22 cellular contexts compared by ENCODE assay signal in genomic region chr1:31556481-31557006, GRCh38. TPM values are rescaled to one million over a fixed set of nuclear protein-coding genes. Genes with fewer than 3 reads are reported as not detected.
A peak's percentile ranks its signal among the peaks of the same experiment; 100 is the strongest.
DNase-seq lines count a peak whose midpoint lies in the region; ATAC-seq, FAIRE-seq and TF ChIP-seq lines count a peak whose summit lies in the region.
"Had no signal": no experiment of that assay in that cellular context is flagged by ENCODE, and none has a peak within 500 bp of the region (broad histone marks: within the 10 kb centered on the region; RNA-seq: fewer than 3 reads in every experiment).

No MANE protein-coding gene starts in this region.

- peaks cover 13% of the 10 kb centered on the region for H3K27me3 Mint-ChIP-seq in activated CD4-positive, alpha-beta memory T cell treated with anti-CD3 and anti-CD28 coated beads for 36 hours

- 8% methylated on average over 5 of the region's 5 CpGs for WGBS in GM12878 (ENCODE audit: insufficient coverage, insufficient replicate concordance, low lambda C conversion rate, missing lambda C conversion rate)

- intact Hi-C loops in GM12878 (cut with micrococcal nuclease; ENCODE audit: unreplicated experiment) (no loop called here), mucosa of descending colon (cut with DNase I, micrococcal nuclease) (no loop called here)
- intact Hi-C loops in activated CD4-positive, alpha-beta memory T cell treated with anti-CD3 and anti-CD28 coated beads for 36 hours (cut with micrococcal nuclease) = no loop called here

- no TSS peak for BruUV-seq in GM12878 (replicated peaks; lab: Mats Ljungman, UMichigan)

- no peak for TF ChIP-seq RAD21 in GM12878 (IDR thresholded peaks at IDR 0.05; ENCODE audit: insufficient read depth, low read depth, low read length)

- ATAC-seq in GM12878 = peak; percentile 52
- ATAC-seq in mucosa of descending colon = peak; percentile 66
- ATAC-seq in HG02610 (IDR thresholded peaks at IDR 0.05; ENCODE audit: unreplicated experiment) = no peak
- ATAC-seq: HCT116, HepG2 had no signal

- H3K36me3 Mint-ChIP-seq in activated CD4-positive, alpha-beta memory T cell treated with anti-CD3 and anti-CD28 coated beads for 36 hours = peaks cover 3% of the 10 kb centered on the region
- H3K36me3 Mint-ChIP-seq: CD4-positive, CD25-positive, alpha-beta regulatory T cell had no signal

- H3K27ac ChIP-seq in GM12878 (ENCODE audit: control insufficient read depth, insufficient read depth) (no peak overlapping the region), caudate nucleus (ENCODE audit: low read depth, low read length) (no peak overlapping the region)

- no peak overlapping the region for H3K4me2 ChIP-seq in GM12878 (ENCODE audit: control insufficient read depth, insufficient read depth)

- H3K4me3 ChIP-seq in GM12878 (no peak overlapping the region), mucosa of descending colon (no peak overlapping the region)

- H3K9me3 Mint-ChIP-seq in activated CD4-positive, alpha-beta memory T cell treated with anti-CD3 and anti-CD28 coated beads for 36 hours = peaks cover 8% of the 10 kb centered on the region

- no peaks in the 10 kb centered on the region for H4K20me1 ChIP-seq in GM12878 (ENCODE audit: control insufficient read depth, insufficient read depth)

- no peak overlapping the region for H3K27ac Mint-ChIP-seq in activated CD4-positive, alpha-beta memory T cell treated with anti-CD3 and anti-CD28 coated beads for 36 hours
- H3K27ac Mint-ChIP-seq: CD4-positive, CD25-positive, alpha-beta regulatory T cell; CD8-positive, alpha-beta memory T cell; HFFc6; IgD-negative memory B cell had no signal

- SMC1A ChIA-PET in GM12878 (lab: Charles Lee; ENCODE audit: uncharacterized antibody, unreplicated experiment) = interaction anchor here (0.6 to 1.3 kb wide), 4 partner anchors 14 to 136 kb away, joined by 3 to 4 read pairs (median 3); no protein-coding TSS in a partner anchor

- FAIRE-seq in GM19239 (lab: Jason Lieb, UNC) = peak; percentile 37
- FAIRE-seq in GM12878 (lab: Jason Lieb, UNC) = no peak
- FAIRE-seq: D721Med, GM12891, HepG2 had no signal

- no peaks in the 10 kb centered on the region for H3K4me1 Mint-ChIP-seq in activated CD4-positive, alpha-beta memory T cell treated with anti-CD3 and anti-CD28 coated beads for 36 hours (ENCODE audit: low read depth)
- H3K4me1 Mint-ChIP-seq: CD4-positive, CD25-positive, alpha-beta regulatory T cell; CD8-positive, alpha-beta memory T cell had no signal

- no peak overlapping the region for H3K9ac ChIP-seq in GM12878 (ENCODE audit: control insufficient read depth, insufficient read depth, low read length)

- no peaks in the 10 kb centered on the region for H3K4me1 ChIP-seq in GM12878 (ENCODE audit: control insufficient read depth, insufficient read depth, low read length)
- peaks cover 5% of the 10 kb centered on the region for H3K4me1 ChIP-seq in mucosa of descending colon (ENCODE audit: low read depth)
- H3K4me1 ChIP-seq: BE2C had no signal

- POLR2A ChIA-PET in GM12878 (lab: Charles Lee) = interaction anchor here (0.7 kb wide), 1 partner anchor 106 kb away, joined by 3 read pairs; no protein-coding TSS in a partner anchor
- POLR2A ChIA-PET in activated CD4-positive, alpha-beta memory T cell treated with anti-CD3 and anti-CD28 coated beads for 36 hours (lab: Charles Lee) = no interaction called here

- CTCF ChIA-PET in GM12878 (lab: Yijun Ruan, JAX) = interaction anchor here (0.9 to 1.6 kb wide), 4 partner anchors 9 to 134 kb away, joined by 3 to 9 read pairs (median 5); no protein-coding TSS in a partner anchor
- CTCF ChIA-PET in activated CD4-positive, alpha-beta memory T cell treated with anti-CD3 and anti-CD28 coated beads for 36 hours (lab: Charles Lee) = no interaction called here

- TF ChIP-seq CTCF in GM12878 (IDR thresholded peaks at IDR 0.05 in 2 of 3, conservative IDR thresholded peaks at IDR 0.05 in 1 of 3; ENCODE audit: control insufficient read depth in 2 of 3, extremely low read depth in 1 of 3, insufficient read depth in 1 of 3, low read depth in 3 of 3, low read length in 3 of 3) = no peak
- no peak for TF ChIP-seq CTCF in mucosa of descending colon (IDR thresholded peaks at IDR 0.05)

- RAD21 ChIA-PET in GM12878 (lab: Charles Lee; ENCODE audit: unreplicated experiment) = interaction anchor here (1.2 kb wide), 1 partner anchor 84 kb away, joined by 3 read pairs; no protein-coding TSS in a partner anchor

- H3K9me3 ChIP-seq in GM12878 (replicated peaks; ENCODE audit: control insufficient read depth, insufficient read depth, low read length) (no peaks in the 10 kb centered on the region), mucosa of descending colon (peaks cover 4% of the 10 kb centered on the region)
- H3K9me3 ChIP-seq: BE2C had no signal

- H3K79me2 ChIP-seq in GM12878 (ENCODE audit: control insufficient read depth, insufficient read depth, low read length) = no peaks in the 10 kb centered on the region

- TF ChIP-seq EP300 in GM12878 (IDR thresholded peaks at IDR 0.05; ENCODE audit: borderline replicate concordance in 1 of 2, control insufficient read depth in 1 of 2, low read depth in 2 of 2, low read length in 2 of 2) = no peak

- in situ Hi-C loops in GM12878 (cut with MboI) = no loop called here

- no peak overlapping the region for H3K4me3 Mint-ChIP-seq in activated CD4-positive, alpha-beta memory T cell treated with anti-CD3 and anti-CD28 coated beads for 36 hours
- H3K4me3 Mint-ChIP-seq: CD4-positive, CD25-positive, alpha-beta regulatory T cell; CD8-positive, alpha-beta memory T cell; HFFc6; IgD-negative memory B cell had no signal

- no peak overlapping the region for H2AFZ ChIP-seq in GM12878 (ENCODE audit: control insufficient read depth, low read depth, low read length)

- DNase-seq in GM19239 (ENCODE audit: insufficient read length, low spot score) = no peak
- no peak for DNase-seq in GM12878 (ENCODE audit: low read depth, low spot score)
- no peak for DNase-seq in mucosa of descending colon
- no peak for DNase-seq in activated CD4-positive, alpha-beta memory T cell treated with anti-CD3 and anti-CD28 coated beads for 36 hours
- DNase-seq in caudate nucleus (lab: John Stamatoyannopoulos, UW) = no peak
- DNase-seq: BE2C; C1 segment of cervical spinal cord; CD4-positive, CD25-positive, alpha-beta regulatory T cell; CD8-positive, alpha-beta memory T cell; COR-L47; DMS79 treated with DMSO at 0.1 percent for 48 hours; EL; GOT3; H7; HFFc6; KBM-7 had no signal

- no peak for TF ChIP-seq POLR2A in GM12878 (IDR thresholded peaks at IDR 0.05; ENCODE audit: low read depth, low read length)

- no peaks in the 10 kb centered on the region for H3K27me3 ChIP-seq in GM12878 (replicated peaks in 1 of 2; ENCODE audit: control insufficient read depth in 2 of 2, insufficient read depth in 2 of 2, low read length in 1 of 2)
- H3K27me3 ChIP-seq: BE2C had no signal

- H3K36me3 ChIP-seq in GM12878 (ENCODE audit: control insufficient read depth in 2 of 2, insufficient read depth in 2 of 2, low read length in 1 of 2) (no peaks in the 10 kb centered on the region), mucosa of descending colon (ENCODE audit: low read depth) (no peaks in the 10 kb centered on the region)
- H3K36me3 ChIP-seq: BE2C had no signal

TF ChIP-seq in GM12878, 131 proteins besides CTCF, POLR2A, EP300 and RAD21:
- TF ChIP-seq SP1 (IDR thresholded peaks at IDR 0.05; ENCODE audit: low read depth, low read length) (no peak), NR2C1 (IDR thresholded peaks at IDR 0.05) (no peak), ASH2L (IDR thresholded peaks at IDR 0.05; ENCODE audit: borderline replicate concordance, low read depth) (no peak), WRNIP1 (IDR thresholded peaks at IDR 0.05; ENCODE audit: borderline replicate concordance, low read depth, low read length) (no peak), SREBF1 (IDR thresholded peaks at IDR 0.05; ENCODE audit: low read length) (no peak), MTA2 (IDR thresholded peaks at IDR 0.05; ENCODE audit: low read depth) (no peak), PKNOX1 (IDR thresholded peaks at IDR 0.05) (no peak)

RNA-seq across cellular contexts. Expression of gene TINAGL1, which starts 19.8 kb away (rescaled TPM):
- total RNA-seq in GM12878 (2013; cell fraction: nucleolus; rRNA removed) = 0.64 TPM in 1 of 2 replicates, not detected in the other
- total RNA-seq in GM12878 (2014; rRNA removed) (0.27 TPM in 1 of 2 replicates, not detected in the other), GM12878 (2014; rRNA removed; fragmentation: Illumina TruSeq; extraction: Trizol) (not detected in 2 replicates), GM12878 (2021) (0.23 and 0.40 TPM in 2 replicates), mucosa of descending colon (100 to 1,000 TPM; 104 to 169 (median 148) TPM)
- not detected for polyA plus RNA-seq in GM12878 (2011; ENCODE audit: low read depth)
- polyA plus RNA-seq in GM12878 (2011; rRNA removed) (0.36 and 0.49 TPM in 2 replicates), GM12878 (2014; fragmentation: Illumina TruSeq; extraction: Trizol) (not detected in 2 replicates), GM12878 (2014; fragmentation: Nextera tagmentation; extraction: Ambion mirVana) (not detected), GM12878 (2014; rRNA removed) (0.04 TPM in 1 of 2 replicates, not detected in the other), GM12878 (2016; fragmentation: Nextera tagmentation; extraction: Ambion mirVana) (under 1 TPM in 1 of 2 experiments, not detected in 1; 0.20 TPM)
- 0.46 and 0.67 TPM in 2 replicates for polyA plus RNA-seq in GM12878 (2011; cell fraction: cytosol; rRNA removed)
- 3.2 and 4.7 TPM in 2 replicates for polyA plus RNA-seq in GM12878 (2011; cell fraction: nucleus; rRNA removed)
- polyA plus RNA-seq in GM12878 (2012) = 0.20 and 0.25 TPM in 2 replicates
- 0.51 and 0.98 TPM in 2 replicates for polyA minus RNA-seq in GM12878 (2011; rRNA and poly(A)+ RNA removed)
- polyA minus RNA-seq in GM12878 (2011; cell fraction: cytosol; rRNA and poly(A)+ RNA removed) = not detected in 2 replicates
- 0.73 and 1.8 TPM in 2 replicates for polyA minus RNA-seq in GM12878 (2011; cell fraction: nucleus; rRNA and poly(A)+ RNA removed)
- total RNA-seq in activated CD4-positive, alpha-beta memory T cell treated with anti-CD3 and anti-CD28 coated beads for 36 hours = not detected
- total RNA-seq: CD4-positive, CD25-positive, alpha-beta regulatory T cell; CD8-positive, alpha-beta memory T cell had no signal
- polyA plus RNA-seq: CD4-positive, CD25-positive, alpha-beta regulatory T cell; CD8-positive, alpha-beta memory T cell; IgD-negative memory B cell had no signal

Comparison
In these comparisons a context has a peak if more than half of its experiments do, and no peak if none do; other contexts are left out.
1. RNA of gene TINAGL1, which starts 19.8 kb away (total RNA-seq): 104 to 169 TPM in mucosa of descending colon; 0.23 to 0.64 TPM in GM12878 and not detected in activated CD4-positive, alpha-beta memory T cell treated with anti-CD3 and anti-CD28 coated beads for 36 hours; every median in the first group is over 10 times any median in the second.